1 cellular context compared by ENCODE assay signal in genomic region chr18:73189718-73190117, GRCh38.
TF ChIP-seq lines count a peak whose summit lies in the region.

No MANE protein-coding gene starts in this region.

TF ChIP-seq in HepG2, 621 proteins besides CTCF, POLR2A, EP300 and RAD21 (continued from another document and continues in another):
- TF ChIP-seq ZFP36 (IDR thresholded peaks at IDR 0.05; ENCODE audit: borderline replicate concordance, low read depth, low read length, partially characterized antibody) (peak; percentile 45), ZNF282 (IDR thresholded peaks at IDR 0.05; ENCODE audit: partially characterized antibody) (no peak), IKZF4 (CRISPR knock-in tag; IDR thresholded peaks at IDR 0.05; ENCODE audit: borderline replicate concordance, low read depth, not compliant biosample characterization) (no peak), MXI1 (IDR thresholded peaks at IDR 0.05; ENCODE audit: borderline replicate concordance, low read depth, low read length) (no peak), ETV5 (CRISPR knock-in tag; IDR thresholded peaks at IDR 0.05; ENCODE audit: borderline replicate concordance) (peak; percentile 29; the same call in 1 of the 2 replicates), AHDC1 (CRISPR knock-in tag; IDR thresholded peaks at IDR 0.05; ENCODE audit: borderline replicate concordance) (peak; percentile 79), NFKBIZ (CRISPR knock-in tag; IDR thresholded peaks at IDR 0.05) (no peak), PRPF4 (IDR thresholded peaks at IDR 0.05; ENCODE audit: low read depth, low read length, poor library complexity, severe bottlenecking) (no peak), ATF1 (CRISPR knock-in tag; IDR thresholded peaks at IDR 0.05) (no peak), BCL6 (CRISPR knock-in tag; IDR thresholded peaks at IDR 0.05) (peak; percentile 32; the same call in 1 of the 2 replicates), ZNF777 (CRISPR knock-in tag; IDR thresholded peaks at IDR 0.05) (no peak), TMF1 (CRISPR knock-in tag; IDR thresholded peaks at IDR 0.05; ENCODE audit: low read depth) (no peak), TBP (CRISPR knock-in tag; IDR thresholded peaks at IDR 0.05) (no peak), ZNF264 (CRISPR knock-in tag; IDR thresholded peaks at IDR 0.05) (no peak), TBL1XR1 (IDR thresholded peaks at IDR 0.05; ENCODE audit: borderline replicate concordance, low read length, partially characterized antibody) (peak; percentile 87), ZNF230 (CRISPR knock-in tag; IDR thresholded peaks at IDR 0.05) (no peak), RFX3 (CRISPR knock-in tag; IDR thresholded peaks at IDR 0.05) (no peak), ZNF724P (CRISPR knock-in tag; IDR thresholded peaks at IDR 0.05; ENCODE audit: borderline replicate concordance) (no peak), ZNF704 (CRISPR knock-in tag; IDR thresholded peaks at IDR 0.05; ENCODE audit: borderline replicate concordance) (no peak), TCF7L2 (IDR thresholded peaks at IDR 0.05; ENCODE audit: low read depth, low read length) (no peak), ZNF333 (CRISPR knock-in tag; IDR thresholded peaks at IDR 0.05; ENCODE audit: borderline replicate concordance) (no peak), RARA (CRISPR knock-in tag; IDR thresholded peaks at IDR 0.05) (peak; percentile 59), ZMAT5 (CRISPR knock-in tag; IDR thresholded peaks at IDR 0.05; ENCODE audit: borderline replicate concordance, low read depth) (no peak), MIER2 (CRISPR knock-in tag; IDR thresholded peaks at IDR 0.05) (no peak), HMG20A (CRISPR knock-in tag; IDR thresholded peaks at IDR 0.05; ENCODE audit: borderline replicate concordance) (peak; percentile 67), ZNF207 (IDR thresholded peaks at IDR 0.05; ENCODE audit: borderline replicate concordance) (no peak), AKNA (CRISPR knock-in tag; IDR thresholded peaks at IDR 0.05; ENCODE audit: borderline replicate concordance) (no peak), SOX5 (CRISPR knock-in tag; IDR thresholded peaks at IDR 0.05; ENCODE audit: borderline replicate concordance) (peak; percentile 94), ZNF891 (CRISPR knock-in tag; IDR thresholded peaks at IDR 0.05) (no peak), ATRX (CRISPR knock-in tag; IDR thresholded peaks at IDR 0.05; ENCODE audit: borderline replicate concordance) (no peak), ELF3 (CRISPR knock-in tag; IDR thresholded peaks at IDR 0.05) (peak; percentile 52; the same call in 1 of the 2 replicates), GLI4 (CRISPR knock-in tag; IDR thresholded peaks at IDR 0.05; ENCODE audit: borderline replicate concordance) (no peak)
- TF ChIP-seq, protein P1, sequence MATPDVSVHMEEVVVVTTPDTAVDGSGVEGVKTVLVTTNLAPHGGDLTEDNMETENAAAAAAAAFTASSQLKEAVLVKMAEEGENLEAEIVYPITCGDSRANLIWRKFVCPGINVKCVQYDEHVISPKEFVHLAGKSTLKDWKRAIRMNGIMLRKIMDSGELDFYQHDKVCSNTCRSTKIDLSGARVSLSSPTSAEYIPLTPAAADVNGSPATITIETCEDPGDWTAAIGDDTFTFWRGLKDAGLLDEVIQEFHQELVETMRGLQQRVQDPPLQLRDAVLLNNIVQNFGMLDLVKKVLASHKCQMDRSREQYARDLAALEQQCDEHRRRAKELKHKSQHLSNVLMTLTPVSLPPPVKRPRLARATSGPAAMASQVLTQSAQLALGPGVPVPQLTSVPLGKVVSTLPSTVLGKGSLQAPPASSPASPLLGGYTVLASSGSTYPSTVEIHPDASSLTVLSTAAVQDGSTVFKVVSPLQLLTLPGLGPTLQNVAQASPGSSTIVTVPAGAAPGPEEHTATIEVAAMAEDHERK (CRISPR knock-in tag; IDR thresholded peaks at IDR 0.05; ENCODE audit: low read depth), result no peak
- TF ChIP-seq, protein P2, sequence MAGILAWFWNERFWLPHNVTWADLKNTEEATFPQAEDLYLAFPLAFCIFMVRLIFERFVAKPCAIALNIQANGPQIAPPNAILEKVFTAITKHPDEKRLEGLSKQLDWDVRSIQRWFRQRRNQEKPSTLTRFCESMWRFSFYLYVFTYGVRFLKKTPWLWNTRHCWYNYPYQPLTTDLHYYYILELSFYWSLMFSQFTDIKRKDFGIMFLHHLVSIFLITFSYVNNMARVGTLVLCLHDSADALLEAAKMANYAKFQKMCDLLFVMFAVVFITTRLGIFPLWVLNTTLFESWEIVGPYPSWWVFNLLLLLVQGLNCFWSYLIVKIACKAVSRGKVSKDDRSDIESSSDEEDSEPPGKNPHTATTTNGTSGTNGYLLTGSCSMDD (CRISPR knock-in tag; IDR thresholded peaks at IDR 0.05), result no peak
- TF ChIP-seq, protein P3, sequence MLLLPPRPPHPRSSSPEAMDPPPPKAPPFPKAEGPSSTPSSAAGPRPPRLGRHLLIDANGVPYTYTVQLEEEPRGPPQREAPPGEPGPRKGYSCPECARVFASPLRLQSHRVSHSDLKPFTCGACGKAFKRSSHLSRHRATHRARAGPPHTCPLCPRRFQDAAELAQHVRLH (CRISPR knock-in tag; IDR thresholded peaks at IDR 0.05; ENCODE audit: borderline replicate concordance, low read depth), result no peak
- TF ChIP-seq, protein P4, sequence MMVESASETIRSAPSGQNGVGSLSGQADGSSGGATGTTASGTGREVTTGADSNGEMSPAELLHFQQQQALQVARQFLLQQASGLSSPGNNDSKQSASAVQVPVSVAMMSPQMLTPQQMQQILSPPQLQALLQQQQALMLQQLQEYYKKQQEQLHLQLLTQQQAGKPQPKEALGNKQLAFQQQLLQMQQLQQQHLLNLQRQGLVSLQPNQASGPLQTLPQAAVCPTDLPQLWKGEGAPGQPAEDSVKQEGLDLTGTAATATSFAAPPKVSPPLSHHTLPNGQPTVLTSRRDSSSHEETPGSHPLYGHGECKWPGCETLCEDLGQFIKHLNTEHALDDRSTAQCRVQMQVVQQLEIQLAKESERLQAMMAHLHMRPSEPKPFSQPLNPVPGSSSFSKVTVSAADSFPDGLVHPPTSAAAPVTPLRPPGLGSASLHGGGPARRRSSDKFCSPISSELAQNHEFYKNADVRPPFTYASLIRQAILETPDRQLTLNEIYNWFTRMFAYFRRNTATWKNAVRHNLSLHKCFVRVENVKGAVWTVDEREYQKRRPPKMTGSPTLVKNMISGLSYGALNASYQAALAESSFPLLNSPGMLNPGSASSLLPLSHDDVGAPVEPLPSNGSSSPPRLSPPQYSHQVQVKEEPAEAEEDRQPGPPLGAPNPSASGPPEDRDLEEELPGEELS (CRISPR knock-in tag; IDR thresholded peaks at IDR 0.05), result peak; percentile 76
- TF ChIP-seq, protein P5, sequence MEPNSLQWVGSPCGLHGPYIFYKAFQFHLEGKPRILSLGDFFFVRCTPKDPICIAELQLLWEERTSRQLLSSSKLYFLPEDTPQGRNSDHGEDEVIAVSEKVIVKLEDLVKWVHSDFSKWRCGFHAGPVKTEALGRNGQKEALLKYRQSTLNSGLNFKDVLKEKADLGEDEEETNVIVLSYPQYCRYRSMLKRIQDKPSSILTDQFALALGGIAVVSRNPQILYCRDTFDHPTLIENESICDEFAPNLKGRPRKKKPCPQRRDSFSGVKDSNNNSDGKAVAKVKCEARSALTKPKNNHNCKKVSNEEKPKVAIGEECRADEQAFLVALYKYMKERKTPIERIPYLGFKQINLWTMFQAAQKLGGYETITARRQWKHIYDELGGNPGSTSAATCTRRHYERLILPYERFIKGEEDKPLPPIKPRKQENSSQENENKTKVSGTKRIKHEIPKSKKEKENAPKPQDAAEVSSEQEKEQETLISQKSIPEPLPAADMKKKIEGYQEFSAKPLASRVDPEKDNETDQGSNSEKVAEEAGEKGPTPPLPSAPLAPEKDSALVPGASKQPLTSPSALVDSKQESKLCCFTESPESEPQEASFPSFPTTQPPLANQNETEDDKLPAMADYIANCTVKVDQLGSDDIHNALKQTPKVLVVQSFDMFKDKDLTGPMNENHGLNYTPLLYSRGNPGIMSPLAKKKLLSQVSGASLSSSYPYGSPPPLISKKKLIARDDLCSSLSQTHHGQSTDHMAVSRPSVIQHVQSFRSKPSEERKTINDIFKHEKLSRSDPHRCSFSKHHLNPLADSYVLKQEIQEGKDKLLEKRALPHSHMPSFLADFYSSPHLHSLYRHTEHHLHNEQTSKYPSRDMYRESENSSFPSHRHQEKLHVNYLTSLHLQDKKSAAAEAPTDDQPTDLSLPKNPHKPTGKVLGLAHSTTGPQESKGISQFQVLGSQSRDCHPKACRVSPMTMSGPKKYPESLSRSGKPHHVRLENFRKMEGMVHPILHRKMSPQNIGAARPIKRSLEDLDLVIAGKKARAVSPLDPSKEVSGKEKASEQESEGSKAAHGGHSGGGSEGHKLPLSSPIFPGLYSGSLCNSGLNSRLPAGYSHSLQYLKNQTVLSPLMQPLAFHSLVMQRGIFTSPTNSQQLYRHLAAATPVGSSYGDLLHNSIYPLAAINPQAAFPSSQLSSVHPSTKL (CRISPR knock-in tag; IDR thresholded peaks at IDR 0.05), result peak; percentile 72
